In genomic region chr4:82201805-82202636, GRCh38 we compare ENCODE assay signal across 10 cellular contexts.
DNase-seq lines count a peak whose midpoint lies in the region; ATAC-seq and TF ChIP-seq lines count a peak whose summit lies in the region.
"Had no signal": no experiment of that assay in that cellular context is flagged by ENCODE, and none has a peak within 500 bp of the region (broad histone marks: within the 10 kb centered on the region; RNA-seq: fewer than 3 reads in every experiment).

No MANE protein-coding gene starts in this region.

- H3K27ac ChIP-seq in right atrium auricular region: no peak overlapping the region
- H3K27ac ChIP-seq: thoracic aorta had no signal

- H3K4me1 Mint-ChIP-seq in activated T-cell treated with anti-CD3 and anti-CD28 coated beads, Interleukin-2, amount 50 U/mL, for 4 hours (ENCODE audit: low read depth): peaks cover 5% of the 10 kb centered on the region

- peaks cover 4% of the 10 kb centered on the region for H3K27me3 Mint-ChIP-seq in activated T-cell treated with anti-CD3 and anti-CD28 coated beads, Interleukin-2, amount 50 U/mL, for 4 hours (ENCODE audit: low read depth)

- peak in 1 of 2 donors; percentile 43 for ATAC-seq in activated T-cell treated with anti-CD3 and anti-CD28 coated beads, Interleukin-2, amount 50 U/mL, for 4 hours
- ATAC-seq in HG03521 (IDR thresholded peaks at IDR 0.05; ENCODE audit: unreplicated experiment): no peak
- ATAC-seq in HG02798 (IDR thresholded peaks at IDR 0.05; ENCODE audit: poor library complexity, unreplicated experiment): no peak

- no peaks in the 10 kb centered on the region for H3K9me3 Mint-ChIP-seq in activated T-cell treated with anti-CD3 and anti-CD28 coated beads, Interleukin-2, amount 50 U/mL, for 4 hours

- no peak overlapping the region for H3K4me3 Mint-ChIP-seq in activated T-cell treated with anti-CD3 and anti-CD28 coated beads, Interleukin-2, amount 50 U/mL, for 4 hours
- H3K4me3 Mint-ChIP-seq: activated naive CD4-positive, alpha-beta T cell treated with anti-CD3 and anti-CD28 coated beads, Interleukin-2, amount 50 U/mL, for 24 hours had no signal

- DNase-seq in GM03348 (ENCODE audit: low spot score): peak; percentile 20
- peak; percentile 17 for DNase-seq in HS-27A (ENCODE audit: low read depth)
- DNase-seq in NOMO-1 treated with dmso at 0.1 percent for 144 hours (lab: John Stamatoyannopoulos, UW; ENCODE audit: unreplicated experiment): peak; percentile 12
- DNase-seq in activated T-cell treated with anti-CD3 and anti-CD28 coated beads, Interleukin-2, amount 50 U/mL, for 4 hours: peak; percentile 8
- DNase-seq in right atrium auricular region (ENCODE audit: low spot score): no peak
- DNase-seq in stimulated activated CD4-positive, alpha-beta T cell treated with anti-CD3 and anti-CD28 coated beads, Interleukin-15, amount 100 ng/mL, for 24 hours: peak; percentile 65

- no peak overlapping the region for H3K4me3 ChIP-seq in right atrium auricular region
- H3K4me3 ChIP-seq: thoracic aorta had no signal

- H3K27me3 ChIP-seq in right atrium auricular region: no peaks in the 10 kb centered on the region

- H3K9me3 ChIP-seq in right atrium auricular region: peaks cover 0 to 10% of the 10 kb centered on the region in 2 donors
- H3K9me3 ChIP-seq: thoracic aorta had no signal

- peak; percentile 43 to 63 for TF ChIP-seq CTCF in right atrium auricular region (IDR thresholded peaks at IDR 0.05)

- no peaks in the 10 kb centered on the region for H3K36me3 Mint-ChIP-seq in activated T-cell treated with anti-CD3 and anti-CD28 coated beads, Interleukin-2, amount 50 U/mL, for 4 hours (ENCODE audit: insufficient read depth)
- H3K36me3 Mint-ChIP-seq: activated naive CD4-positive, alpha-beta T cell treated with anti-CD3 and anti-CD28 coated beads, Interleukin-2, amount 50 U/mL, for 24 hours had no signal

- no peaks in the 10 kb centered on the region for H3K36me3 ChIP-seq in right atrium auricular region
- H3K36me3 ChIP-seq: thoracic aorta had no signal

- no peaks in the 10 kb centered on the region for H3K4me1 ChIP-seq in right atrium auricular region
